In genomic region chr3:103629391-103629790, GRCh38 we compare ENCODE assay signal across 18 cellular contexts.
A peak's percentile ranks its signal among the peaks of the same experiment; 100 is the strongest.
DNase-seq lines count a peak whose midpoint lies in the region; ATAC-seq and TF ChIP-seq lines count a peak whose summit lies in the region.
"Had no signal": no experiment of that assay in that cellular context is flagged by ENCODE, and none has a peak within 500 bp of the region (broad histone marks: within the 10 kb centered on the region; RNA-seq: fewer than 3 reads in every experiment).

No MANE protein-coding gene starts in this region.

- ATAC-seq in foreskin keratinocyte = peak; percentile 35
- ATAC-seq: CD8-positive, alpha-beta T cell had no signal

- H3K27me3 ChIP-seq in foreskin keratinocyte = no peaks in the 10 kb centered on the region
- no peaks in the 10 kb centered on the region for H3K27me3 ChIP-seq in MG63
- no peaks in the 10 kb centered on the region for H3K27me3 ChIP-seq in tibial artery
- H3K27me3 ChIP-seq: BLaER1 had no signal

- H3K9me3 ChIP-seq in MG63 (no peaks in the 10 kb centered on the region), tibial artery (peaks cover 0 to 5% (median 0%) of the 10 kb centered on the region in 3 donors)

- TF ChIP-seq CTCF in foreskin keratinocyte (conservative IDR thresholded peaks at IDR 0.05) = no peak
- no peak for TF ChIP-seq CTCF in tibial artery (IDR thresholded peaks at IDR 0.05)

- H3K4me3 ChIP-seq in MG63 (no peak overlapping the region), tibial artery (no peak overlapping the region)
- H3K4me3 ChIP-seq: BLaER1, GM23248 had no signal

- H3K36me3 ChIP-seq in MG63 (no peaks in the 10 kb centered on the region), tibial artery (no peaks in the 10 kb centered on the region)
- H3K36me3 ChIP-seq: BLaER1 had no signal

- H3K27ac ChIP-seq in foreskin keratinocyte = no peak overlapping the region
- H3K27ac ChIP-seq in tibial artery = no peak overlapping the region
- H3K27ac ChIP-seq: 22Rv1, BLaER1, C4-2B, GM23248 had no signal

- no peaks in the 10 kb centered on the region for H3K4me1 ChIP-seq in foreskin keratinocyte
- H3K4me1 ChIP-seq in tibial artery = no peaks in the 10 kb centered on the region
- H3K4me1 ChIP-seq: BLaER1, Caco-2 had no signal

- DNase-seq in DMS53 (lab: John Stamatoyannopoulos, UW) (peak; percentile 1), DMS53 treated with DMSO at 0.1 percent for 48 hours (lab: John Stamatoyannopoulos, UW; ENCODE audit: unreplicated experiment) (no peak), RKO (ENCODE audit: low spot score) (peak; percentile 9), foreskin keratinocyte (peak in 1 of 2 donors; percentile 26), MG63 (no peak), tibial artery (no peak)
- no peak for DNase-seq in central memory CD4-positive, alpha-beta T cell
- DNase-seq: Caco-2; CD4-positive, CD25-positive, alpha-beta regulatory T cell; CD8-positive, alpha-beta T cell; DMS153; DMS79 treated with DMSO at 0.1 percent for 48 hours; GM23248; H7; HCEC 1CT had no signal

- intact Hi-C loops in tibial artery (cut with DNase I; ENCODE audit: low total_unique reads) = no loop called here

Comparison
In these comparisons a context has a peak if more than half of its experiments do, and no peak if none do; other contexts are left out.
1. DNase-seq: peak in DMS53 (single experiment) and RKO (single experiment); none in DMS53 treated with DMSO at 0.1 percent for 48 hours (single experiment), MG63 (single experiment), tibial artery (0 of 2) and central memory CD4-positive, alpha-beta T cell (single experiment).